1 cellular context compared by ENCODE assay signal in the genomic region with DNA sequence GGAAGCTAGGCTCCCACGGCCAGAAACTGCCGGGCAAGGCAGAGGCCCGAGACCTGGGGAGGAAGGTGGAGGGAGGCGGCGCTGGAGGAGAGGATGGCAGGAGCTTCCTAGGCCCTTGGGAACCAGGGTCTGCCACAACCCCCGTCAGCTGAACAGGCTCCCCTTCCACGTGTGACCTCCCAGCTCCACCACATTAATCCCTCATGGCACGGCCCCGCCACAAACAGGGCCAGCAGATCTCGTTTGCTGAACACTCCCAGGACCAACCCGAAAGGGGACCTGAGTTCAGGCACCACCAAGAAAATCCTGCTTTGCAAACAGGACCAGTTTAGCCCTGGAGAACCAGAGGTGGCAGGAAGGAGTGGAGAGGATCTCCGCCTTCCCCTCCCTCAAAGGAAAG.
TF ChIP-seq lines count a peak whose summit lies in the region.

No MANE protein-coding gene starts in this region.

TF ChIP-seq in H1, 55 proteins besides CTCF, POLR2A, EP300 and RAD21 (continued from another document):
- TF ChIP-seq HDAC2 (IDR thresholded peaks at IDR 0.05; ENCODE audit: borderline replicate concordance in 1 of 2, low read depth in 2 of 2, low read length in 2 of 2) (no peak), SP1 (IDR thresholded peaks at IDR 0.05; ENCODE audit: low read depth, low read length) (no peak)
